ENCODE assay signal across 8 cellular contexts in genomic region chr9:114156658-114157421, GRCh38. TPM values are rescaled to one million over a fixed set of nuclear protein-coding genes. Genes with fewer than 3 reads are reported as not detected.
DNase-seq lines count a peak whose midpoint lies in the region; ATAC-seq and TF ChIP-seq lines count a peak whose summit lies in the region.

No MANE protein-coding gene starts in this region.

- peak overlapping the region; percentile 19 for H3K27ac Mint-ChIP-seq in CD8-positive, alpha-beta T cell

- CTCF ChIA-PET in CD8-positive, alpha-beta T cell (lab: Charles Lee), result interaction anchor here (1.0 to 3.0 kb wide), 3 partner anchors 14 to 134 kb away, joined by 3 to 19 read pairs (median 8); no protein-coding TSS in a partner anchor

- H3K4me1 Mint-ChIP-seq in CD8-positive, alpha-beta T cell (ENCODE audit: low read depth), result peaks cover 21% of the 10 kb centered on the region

- no peaks in the 10 kb centered on the region for H3K9me3 Mint-ChIP-seq in CD8-positive, alpha-beta T cell

- POLR2A ChIA-PET in CD8-positive, alpha-beta T cell (lab: Charles Lee), result no interaction called here

- H3K27ac ChIP-seq in CD8-positive, alpha-beta T cell (ENCODE audit: low read depth, low read length), result no peak overlapping the region

- peak; percentile 19 for ATAC-seq in CD8-positive, alpha-beta T cell
- ATAC-seq in sciatic nerve (peak; percentile 78), HG03520 (IDR thresholded peaks at IDR 0.05; ENCODE audit: unreplicated experiment) (no peak), GM19397 (IDR thresholded peaks at IDR 0.05; ENCODE audit: unreplicated experiment) (no peak)

- H3K4me3 ChIP-seq in CD8-positive, alpha-beta T cell (ENCODE audit: low read depth, low read length), result peak overlapping the region; percentile 31
- peak overlapping the region; percentile 38 for H3K4me3 ChIP-seq in iPS-11a (ENCODE audit: low read depth, low read length)

- H3K9me3 ChIP-seq in CD8-positive, alpha-beta T cell (ENCODE audit: low read length), result no peaks in the 10 kb centered on the region

- no peaks in the 10 kb centered on the region for H3K36me3 ChIP-seq in CD8-positive, alpha-beta T cell (ENCODE audit: insufficient read depth, low read length)

- peaks cover 3% of the 10 kb centered on the region for H3K27me3 ChIP-seq in CD8-positive, alpha-beta T cell (ENCODE audit: insufficient read depth, low read length)

- intact Hi-C loops in CD8-positive, alpha-beta T cell (cut with DNase I, micrococcal nuclease), result loop anchor here in 1 of 2 experiments (10.0 kb wide), 1 partner anchor 348 kb away; the partner anchor contains the start of gene WHRN
- intact Hi-C loops in sciatic nerve (cut with DNase I), result loop anchor here (10.0 kb wide), 1 partner anchor 48 kb away; no protein-coding TSS in a partner anchor

- peaks cover 3% of the 10 kb centered on the region for H3K36me3 Mint-ChIP-seq in CD8-positive, alpha-beta T cell

- H3K27me3 Mint-ChIP-seq in CD8-positive, alpha-beta T cell (ENCODE audit: low read depth), result peaks cover 33% of the 10 kb centered on the region

- no peak for TF ChIP-seq CTCF in CD8-positive, alpha-beta T cell (IDR thresholded peaks at IDR 0.05)
- no peak for TF ChIP-seq CTCF in GM20000 (IDR thresholded peaks at IDR 0.05; ENCODE audit: extremely low read depth, missing control alignments)

- peak overlapping the region; percentile 91 for H3K4me3 Mint-ChIP-seq in CD8-positive, alpha-beta T cell

- peak in 1 of 7 experiments; percentile 16 for DNase-seq in CD8-positive, alpha-beta T cell
- DNase-seq in NCI-H69 (lab: John Stamatoyannopoulos, UW) (peak; percentile 43), astrocyte of the hippocampus (ENCODE audit: low read depth, low spot score) (peak; percentile 87), sciatic nerve (ENCODE audit: low spot score) (peak; percentile 80), GM20000 (ENCODE audit: low spot score) (no peak)

- H3K4me1 ChIP-seq in CD8-positive, alpha-beta T cell (ENCODE audit: insufficient read depth, low read length), result peaks cover 19% of the 10 kb centered on the region

RNA-seq across cellular contexts. Expression of gene COL27A1, which starts 1.5 kb away (rescaled TPM):
- under 1 TPM; 0.35 to 0.36 TPM for total RNA-seq in CD8-positive, alpha-beta T cell
- total RNA-seq in sciatic nerve, result 42.4 TPM

RNA-seq across cellular contexts. Expression of gene KIF12, which starts 57.7 kb away (rescaled TPM):
- not detected for total RNA-seq in CD8-positive, alpha-beta T cell
- total RNA-seq in sciatic nerve, result 0.22 TPM

Comparison
In these comparisons a context has a peak if more than half of its experiments do, and no peak if none do; other contexts are left out.
1. ATAC-seq: peak in CD8-positive, alpha-beta T cell (single experiment) and sciatic nerve (single experiment); none in HG03520 (single experiment) and GM19397 (single experiment).
2. RNA of gene COL27A1, which starts 1.5 kb away (total RNA-seq): 42.4 TPM in sciatic nerve (single experiment); 0.35 to 0.36 TPM in CD8-positive, alpha-beta T cell; every median in the first group is over 10 times any median in the second.